ENCODE assay signal across 8 cellular contexts in the genomic region with DNA sequence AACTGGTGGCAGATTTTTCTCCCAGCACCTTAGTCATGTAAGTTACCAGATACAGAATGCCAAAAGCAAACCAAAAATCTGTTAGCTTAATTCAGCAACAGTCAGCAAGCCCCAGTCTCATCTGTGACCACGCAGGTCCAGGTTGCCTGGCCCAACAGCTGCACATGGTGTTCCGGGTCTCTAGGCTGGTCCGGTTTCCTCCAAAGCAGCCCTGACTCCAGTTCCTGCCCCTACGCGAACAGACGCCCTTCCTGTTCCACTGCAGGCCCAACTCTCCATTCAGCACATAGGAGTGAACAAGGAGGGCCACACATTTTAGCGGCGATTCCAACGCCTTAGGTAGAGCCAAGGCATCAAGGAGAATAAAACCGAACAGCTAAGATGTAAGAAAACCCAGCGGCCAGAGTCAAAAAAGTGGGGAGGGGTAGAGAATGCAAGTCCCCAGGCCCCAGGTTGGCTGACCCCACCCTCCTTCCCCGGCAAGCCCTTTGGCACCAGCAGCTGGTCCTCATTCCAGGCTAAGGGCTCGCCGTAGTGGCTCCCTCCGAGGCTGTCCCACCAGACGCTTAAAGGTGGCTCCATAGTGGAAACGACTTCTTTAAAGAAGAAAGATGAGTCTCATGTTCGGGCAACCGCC. TPM values are rescaled to one million over a fixed set of nuclear protein-coding genes. Genes with fewer than 3 reads are reported as not detected.
DNase-seq lines count a peak whose midpoint lies in the region; ATAC-seq, FAIRE-seq and TF ChIP-seq lines count a peak whose summit lies in the region.

No MANE protein-coding gene starts in this region.

- H3K36me3 ChIP-seq in kidney (ENCODE audit: control insufficient read depth in 1 of 2, insufficient read depth in 2 of 2, low read length in 2 of 2) (no peaks in the 10 kb centered on the region), testis (ENCODE audit: low read depth, missing control alignments) (no peaks in the 10 kb centered on the region)

- intact Hi-C loops in activated CD4-positive, alpha-beta T cell treated with anti-CD3 and anti-CD28 coated beads, Interleukin-2, amount 10 ng/mL, durations not matched to agents 24 days and 14 days (cut with micrococcal nuclease) = loop anchor here (5.0 to 10.0 kb wide), 2 partner anchors 108 to 920 kb away; a partner anchor contains a TSS
- intact Hi-C loops in kidney (cut with DNase I) (no loop called here), testis (cut with DNase I; ENCODE audit: low total_unique reads) (no loop called here)

- peak overlapping the region; percentile 56 for H3K27ac Mint-ChIP-seq in activated CD4-positive, alpha-beta T cell treated with anti-CD3 and anti-CD28 coated beads, Interleukin-2, amount 10 ng/mL, durations not matched to agents 24 days and 14 days
- H3K27ac Mint-ChIP-seq in activated naive CD8-positive, alpha-beta T cell = peak overlapping the region; percentile 58

- peaks cover 4 to 17% of the 10 kb centered on the region in 2 donors for H3K4me1 ChIP-seq in kidney (ENCODE audit: control insufficient read depth in 1 of 2, insufficient read depth in 1 of 2, low read depth in 1 of 2, low read length in 2 of 2)
- peaks cover 21% of the 10 kb centered on the region for H3K4me1 ChIP-seq in testis

- H3K4me1 Mint-ChIP-seq in activated CD4-positive, alpha-beta T cell treated with anti-CD3 and anti-CD28 coated beads, Interleukin-2, amount 10 ng/mL, durations not matched to agents 24 days and 14 days = peaks cover 13% of the 10 kb centered on the region
- peaks cover 18% of the 10 kb centered on the region for H3K4me1 Mint-ChIP-seq in activated naive CD8-positive, alpha-beta T cell (ENCODE audit: low read depth)

- H3K4me3 ChIP-seq in kidney (ENCODE audit: low read length in 2 of 2) (peak overlapping the region; percentile 66 to 84), testis (peak overlapping the region; percentile 83 to 98)

- H3K27me3 Mint-ChIP-seq in activated CD4-positive, alpha-beta T cell treated with anti-CD3 and anti-CD28 coated beads, Interleukin-2, amount 10 ng/mL, durations not matched to agents 24 days and 14 days = peaks cover 3% of the 10 kb centered on the region
- H3K27me3 Mint-ChIP-seq in activated naive CD8-positive, alpha-beta T cell = no peaks in the 10 kb centered on the region

- H3K4me3 Mint-ChIP-seq in activated CD4-positive, alpha-beta T cell treated with anti-CD3 and anti-CD28 coated beads, Interleukin-2, amount 10 ng/mL, durations not matched to agents 24 days and 14 days = peak overlapping the region; percentile 87
- peak overlapping the region; percentile 87 for H3K4me3 Mint-ChIP-seq in activated naive CD8-positive, alpha-beta T cell

- no peak for FAIRE-seq in kidney (lab: Jason Lieb, UNC)

- DNase-seq in activated CD4-positive, alpha-beta T cell treated with anti-CD3 and anti-CD28 coated beads, Interleukin-2, amount 10 ng/mL, durations not matched to agents 24 days and 14 days = peak; percentile 57
- no peak for DNase-seq in activated CD4-positive, alpha-beta T cell treated with anti-CD3 and anti-CD28 coated beads, Interleukin-2, amount 50 U/mL, for 1 hour
- DNase-seq in kidney (no peak), testis (no peak), HUDEP-2 (lab: John Stamatoyannopoulos, UW; ENCODE audit: unreplicated experiment in 76 of 76) (no peak)
- no peak for DNase-seq in stimulated activated naive CD4-positive, alpha-beta T cell treated with Interleukin-2 at 50 U/mL for 16 hours (lab: John Stamatoyannopoulos, UW)

- H3K9ac ChIP-seq in kidney (ENCODE audit: low read length in 2 of 2) = peak overlapping the region in 1 of 2 donors; percentile 3

- H3K27me3 ChIP-seq in testis = no peaks in the 10 kb centered on the region

- ATAC-seq in HG02885 (IDR thresholded peaks at IDR 0.05; ENCODE audit: poor library complexity, unreplicated experiment) = no peak

- 25 to 26% methylated on average over 19 of the region's 19 CpGs for WGBS in testis, 2 donors

- H3K9me3 Mint-ChIP-seq in activated CD4-positive, alpha-beta T cell treated with anti-CD3 and anti-CD28 coated beads, Interleukin-2, amount 10 ng/mL, durations not matched to agents 24 days and 14 days = no peaks in the 10 kb centered on the region
- H3K9me3 Mint-ChIP-seq in activated naive CD8-positive, alpha-beta T cell (ENCODE audit: low read depth) = no peaks in the 10 kb centered on the region

- no peaks in the 10 kb centered on the region for H3K9me3 ChIP-seq in kidney (ENCODE audit: control insufficient read depth in 1 of 2, low read length in 2 of 2)
- no peaks in the 10 kb centered on the region for H3K9me3 ChIP-seq in testis

- no peak for TF ChIP-seq CTCF in kidney (IDR thresholded peaks at IDR 0.05; ENCODE audit: borderline replicate concordance, extremely low read depth, insufficient read depth)
- TF ChIP-seq CTCF in testis (IDR thresholded peaks at IDR 0.05) = no peak

- H3K36me3 Mint-ChIP-seq in activated CD4-positive, alpha-beta T cell treated with anti-CD3 and anti-CD28 coated beads, Interleukin-2, amount 10 ng/mL, durations not matched to agents 24 days and 14 days (ENCODE audit: low read depth) = peaks cover 1% of the 10 kb centered on the region
- H3K36me3 Mint-ChIP-seq in activated naive CD8-positive, alpha-beta T cell = no peaks in the 10 kb centered on the region

- no peak overlapping the region for H3K27ac ChIP-seq in kidney (ENCODE audit: low read depth in 2 of 2, low read length in 2 of 2)
- H3K27ac ChIP-seq in testis = peak overlapping the region in 1 of 2 donors; percentile 8

- TF ChIP-seq POLR2A in testis (IDR thresholded peaks at IDR 0.05) = no peak

RNA-seq across cellular contexts. Expression of a gene that starts 1.5 kb away (rescaled TPM):
- 121 and 145 TPM in 2 replicates for total RNA-seq in activated CD4-positive, alpha-beta T cell treated with anti-CD3 and anti-CD28 coated beads, Interleukin-2, amount 10 ng/mL, durations not matched to agents 24 days and 14 days
- 151 TPM for total RNA-seq in kidney
- polyA plus RNA-seq in kidney (ENCODE audit: insufficient read depth, low read depth, low replicate concordance) = 119 TPM
- total RNA-seq in testis = 100 to 1,000 TPM; 224 to 250 TPM
- 200 TPM for polyA plus RNA-seq in testis (ENCODE audit: insufficient read depth, low read depth, low replicate concordance)

RNA-seq across cellular contexts. Expression of a gene that starts 51.6 kb away (rescaled TPM):
- 0.17 and 0.77 TPM in 2 replicates for total RNA-seq in activated CD4-positive, alpha-beta T cell treated with anti-CD3 and anti-CD28 coated beads, Interleukin-2, amount 10 ng/mL, durations not matched to agents 24 days and 14 days
- total RNA-seq in kidney = 28.8 TPM
- 22.9 TPM for polyA plus RNA-seq in kidney (ENCODE audit: insufficient read depth, low read depth, low replicate concordance)
- 10 to 100 TPM; 52.0 to 62.7 TPM for total RNA-seq in testis
- 20.2 TPM for polyA plus RNA-seq in testis (ENCODE audit: insufficient read depth, low read depth, low replicate concordance)

Comparison
In these comparisons a context has a peak if more than half of its experiments do, and no peak if none do; other contexts are left out.
1. RNA of a gene that starts 51.6 kb away (total RNA-seq): 52.0 to 62.7 TPM in testis and 28.8 TPM in kidney (single experiment); 0.17 to 0.77 TPM in activated CD4-positive, alpha-beta T cell treated with anti-CD3 and anti-CD28 coated beads, Interleukin-2, amount 10 ng/mL, durations not matched to agents 24 days and 14 days; every median in the first group is over 10 times any median in the second.